ENCODE assay signal across 8 cellular contexts in genomic region chr4:6908397-6909112, GRCh38. TPM values are rescaled to one million over a fixed set of nuclear protein-coding genes. Genes with fewer than 3 reads are reported as not detected.
DNase-seq lines count a peak whose midpoint lies in the region; ATAC-seq and TF ChIP-seq lines count a peak whose summit lies in the region.

No MANE protein-coding gene starts in this region.

- H3K4me3 Mint-ChIP-seq in CD14-positive monocyte (peak overlapping the region; percentile 85 to 90), nephron (peak overlapping the region; percentile 85 to 97 (median 94))

- H3K9me3 Mint-ChIP-seq in CD14-positive monocyte (peaks cover 0 to 3% (median 0%) of the 10 kb centered on the region in 7 donors), nephron (no peaks in the 10 kb centered on the region)

- H3K4me1 Mint-ChIP-seq in CD14-positive monocyte (peaks cover 64% of the 10 kb centered on the region), nephron (peaks cover 46% of the 10 kb centered on the region)

- peak overlapping the region; percentile 79 for H3K4me3 ChIP-seq in MG63

- no peaks in the 10 kb centered on the region for H3K27me3 ChIP-seq in MG63

- H3K9me3 ChIP-seq in MG63: no peaks in the 10 kb centered on the region

- no peaks in the 10 kb centered on the region for H3K36me3 ChIP-seq in MG63

- intact Hi-C loops in CD14-positive monocyte (cut with micrococcal nuclease): loop anchor here in 1 of 2 donors (5.0 kb wide), 1 partner anchor 34 kb away; no protein-coding TSS in a partner anchor

- H3K27me3 Mint-ChIP-seq in CD14-positive monocyte (ENCODE audit: low read depth in 3 of 3): peaks cover 8 to 12% (median 11%) of the 10 kb centered on the region in 3 donors
- H3K27me3 Mint-ChIP-seq in nephron (ENCODE audit: low read depth): peaks cover 9% of the 10 kb centered on the region

- TF ChIP-seq CTCF in CD14-positive monocyte (IDR thresholded peaks at IDR 0.05) (no peak), nephron (IDR thresholded peaks at IDR 0.05; ENCODE audit: unreplicated experiment in 3 of 3) (no peak)

- H3K36me3 Mint-ChIP-seq in CD14-positive monocyte (peaks cover 6% of the 10 kb centered on the region in 2 donors), nephron (ENCODE audit: low read depth) (no peaks in the 10 kb centered on the region)

- ATAC-seq in HG03571 (IDR thresholded peaks at IDR 0.05; ENCODE audit: unreplicated experiment) (no peak), GM18519 (IDR thresholded peaks at IDR 0.05; ENCODE audit: low FRiP score, unreplicated experiment) (no peak)

- H3K27ac Mint-ChIP-seq in CD14-positive monocyte: peak overlapping the region; percentile 82 to 96 (median 92)
- peak overlapping the region; percentile 87 to 93 (median 90) for H3K27ac Mint-ChIP-seq in nephron

- DNase-seq in CD14-positive monocyte (ENCODE audit: low spot score): no peak
- no peak for DNase-seq in MG63
- peak; percentile 50 for DNase-seq in dermis blood vessel endothelial cell
- no peak for DNase-seq in ecto neural progenitor cell (ENCODE audit: low spot score)
- no peak for DNase-seq in NCI-H187 treated with DMSO at 0.1 percent for 48 hours (lab: John Stamatoyannopoulos, UW)

RNA-seq across cellular contexts. Expression of gene TBC1D14, which starts 1.1 kb away (rescaled TPM):
- 10 to 100 TPM; 36.3 to 44.7 TPM for polyA plus RNA-seq in CD14-positive monocyte
- total RNA-seq in MG63 (2014; rRNA removed; shearing (Covaris generic); ENCODE audit: low replicate concordance): 15.3 and 16.3 TPM in 2 replicates
- total RNA-seq in dermis blood vessel endothelial cell: 28.2 and 30.0 TPM in 2 replicates
